8 cellular contexts compared by ENCODE assay signal in the genomic region with DNA sequence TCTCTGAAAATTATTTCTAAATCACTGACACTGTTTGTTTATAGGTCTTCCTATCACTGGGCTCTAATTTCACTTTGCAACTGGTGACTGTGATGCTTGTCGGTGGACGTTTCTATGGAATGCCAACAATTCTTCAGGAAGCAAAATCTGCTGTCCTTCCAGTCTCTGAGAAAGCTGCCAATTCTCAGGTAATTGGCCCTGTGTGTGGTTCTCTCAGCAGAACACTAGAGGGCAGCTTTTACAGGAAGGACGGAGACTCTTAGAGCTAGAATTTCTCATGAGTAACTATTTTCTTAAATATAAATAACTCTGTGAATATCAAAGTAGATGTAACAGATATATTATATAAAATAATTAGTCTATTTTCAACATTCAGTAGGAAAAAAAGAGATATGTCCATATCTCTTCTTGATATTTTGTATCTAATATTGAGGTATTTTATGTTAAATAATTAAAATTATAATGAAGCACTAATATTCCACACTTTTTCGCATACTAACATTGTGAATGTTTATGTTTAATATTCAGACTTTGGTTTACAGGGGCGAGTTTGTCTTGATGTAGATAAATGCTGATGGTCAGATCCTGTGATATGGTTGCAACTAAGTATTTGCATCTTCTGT.
DNase-seq lines count a peak whose midpoint lies in the region; ATAC-seq and TF ChIP-seq lines count a peak whose summit lies in the region.

No MANE protein-coding gene starts in this region.

- peak; percentile 14 for DNase-seq in activated CD4-positive, alpha-beta T cell treated with anti-CD3 and anti-CD28 coated beads for 48 hours
- no peak for DNase-seq in activated CD4-positive, alpha-beta T cell treated with anti-CD3 and anti-CD28 coated beads for 4 hours
- DNase-seq in RPMI8226: peak; percentile 47
- peak; percentile 25 to 41 for DNase-seq in fibroblast of lung (ENCODE audit: low read depth in 2 of 2)
- peak; percentile 9 for DNase-seq in putamen (ENCODE audit: low spot score)
- DNase-seq in GOT3 (lab: John Stamatoyannopoulos, UW): no peak

- peak; percentile 77 to 86 for TF ChIP-seq CTCF in fibroblast of lung (conservative IDR thresholded peaks at IDR 0.05 in 1 of 2, IDR thresholded peaks at IDR 0.05 in 1 of 2; ENCODE audit: low read depth in 1 of 2, low read length in 2 of 2)

- H3K4me1 ChIP-seq in fibroblast of lung (ENCODE audit: control insufficient read depth, extremely low read depth, insufficient read depth, low read length): no peaks in the 10 kb centered on the region

- no peaks in the 10 kb centered on the region for H4K20me1 ChIP-seq in fibroblast of lung (ENCODE audit: control insufficient read depth, extremely low read depth, insufficient read depth, low read length)

- H3K9me3 ChIP-seq in fibroblast of lung (ENCODE audit: control insufficient read depth, insufficient read depth, low read depth, low read length): no peaks in the 10 kb centered on the region

- H3K27ac ChIP-seq in fibroblast of lung (ENCODE audit: insufficient read depth, low read length): no peak overlapping the region

- no peaks in the 10 kb centered on the region for H3K27me3 ChIP-seq in fibroblast of lung (ENCODE audit: control insufficient read depth, insufficient read depth, low read length)

- no peaks in the 10 kb centered on the region for H3K36me3 ChIP-seq in fibroblast of lung (ENCODE audit: control insufficient read depth, insufficient read depth, low read length)

- no peaks in the 10 kb centered on the region for H3K79me2 ChIP-seq in fibroblast of lung (ENCODE audit: control insufficient read depth, insufficient read depth, low read length)

- ATAC-seq in GM19452 (IDR thresholded peaks at IDR 0.05; ENCODE audit: unreplicated experiment) (peak; percentile 93), HG03469 (IDR thresholded peaks at IDR 0.05; ENCODE audit: unreplicated experiment) (peak; percentile 76)

- H3K4me2 ChIP-seq in fibroblast of lung (ENCODE audit: extremely low read depth, insufficient read depth, low read length): no peak overlapping the region

- no peak overlapping the region for H2AFZ ChIP-seq in fibroblast of lung (ENCODE audit: low read length)

- H3K4me3 ChIP-seq in fibroblast of lung (replicated peaks in 1 of 4; ENCODE audit: control extremely low read depth in 1 of 4, insufficient read depth in 1 of 4, low read depth in 3 of 4, low read length in 4 of 4): no peak overlapping the region

- H3K9ac ChIP-seq in fibroblast of lung (ENCODE audit: insufficient read depth, low read length): no peak overlapping the region

Comparison
In these comparisons a context has a peak if more than half of its experiments do, and no peak if none do; other contexts are left out.
1. DNase-seq: peak in activated CD4-positive, alpha-beta T cell treated with anti-CD3 and anti-CD28 coated beads for 48 hours (single experiment), RPMI8226 (single experiment), fibroblast of lung (2 of 2) and putamen (single experiment); none in activated CD4-positive, alpha-beta T cell treated with anti-CD3 and anti-CD28 coated beads for 4 hours (0 of 2) and GOT3 (single experiment).